ENCODE assay signal across 11 cellular contexts in genomic region chr3:185126201-185126600, GRCh38.
"Had no signal": no experiment of that assay in that cellular context is flagged by ENCODE, and none has a peak within 500 bp of the region (broad histone marks: within the 10 kb centered on the region; RNA-seq: fewer than 3 reads in every experiment).

No MANE protein-coding gene starts in this region.

- H3K36me3 ChIP-seq: adrenal gland, ascending aorta, brain microvascular endothelial cell, breast epithelium, cardiac muscle cell had no signal

- H3K9me3 ChIP-seq: adrenal gland, ascending aorta, body of pancreas, breast epithelium had no signal

- H3K4me3 ChIP-seq: adrenal gland, ascending aorta, body of pancreas, breast epithelium, cardiac muscle cell had no signal

- H3K27ac ChIP-seq: adrenal gland, ascending aorta, body of pancreas, brain microvascular endothelial cell, breast epithelium, cardiac muscle cell had no signal

- ATAC-seq: activated naive CD4-positive, alpha-beta T cell treated with anti-CD3 and anti-CD28 coated beads, Interleukin-2, amount 50 U/mL, for 72 hours; activated naive CD8-positive, alpha-beta T cell treated with anti-CD3 and anti-CD28 coated beads, Interleukin-2, amount 50 U/mL, for 24 hours; activated T-cell treated with anti-CD3 and anti-CD28 coated beads, Interleukin-2, amount 50 U/mL, for 4 hours; activated T-cell treated with anti-CD3 and anti-CD28 coated beads, Interleukin-2, amount 50 U/mL, for 72 hours; activated T-helper 17 cell treated with anti-CD3 and anti-CD28 coated beads, Interleukin-2, amount 50 U/mL, for 72 hours; body of pancreas had no signal

- H3K27me3 ChIP-seq: adrenal gland, ascending aorta, body of pancreas, brain microvascular endothelial cell, breast epithelium, cardiac muscle cell had no signal
